In the genomic region with DNA sequence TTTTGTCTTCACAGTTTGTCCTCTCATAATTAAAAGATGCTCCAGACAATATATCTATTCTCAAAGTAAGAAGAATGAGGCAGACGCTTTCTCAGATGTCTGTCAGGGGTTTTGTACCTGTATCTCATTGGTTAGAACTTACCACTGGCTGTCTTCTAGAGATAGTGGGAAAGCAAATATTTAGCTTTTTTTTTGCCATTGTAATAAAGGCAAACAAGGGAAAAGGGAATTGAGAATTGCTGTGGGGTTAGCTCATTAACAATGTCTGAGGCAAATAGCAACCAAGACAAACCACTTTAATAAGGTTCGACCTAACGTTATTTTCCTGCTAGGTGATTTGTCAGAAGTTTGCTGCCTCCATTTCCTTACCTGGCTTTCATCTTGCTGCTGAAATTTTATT, we compare ENCODE assay signal across 1 cellular context.
TF ChIP-seq lines count a peak whose summit lies in the region.

No MANE protein-coding gene starts in this region.

TF ChIP-seq in GM12878, 131 proteins besides CTCF, POLR2A, EP300 and RAD21 (continued from another document):
- TF ChIP-seq, protein P1, sequence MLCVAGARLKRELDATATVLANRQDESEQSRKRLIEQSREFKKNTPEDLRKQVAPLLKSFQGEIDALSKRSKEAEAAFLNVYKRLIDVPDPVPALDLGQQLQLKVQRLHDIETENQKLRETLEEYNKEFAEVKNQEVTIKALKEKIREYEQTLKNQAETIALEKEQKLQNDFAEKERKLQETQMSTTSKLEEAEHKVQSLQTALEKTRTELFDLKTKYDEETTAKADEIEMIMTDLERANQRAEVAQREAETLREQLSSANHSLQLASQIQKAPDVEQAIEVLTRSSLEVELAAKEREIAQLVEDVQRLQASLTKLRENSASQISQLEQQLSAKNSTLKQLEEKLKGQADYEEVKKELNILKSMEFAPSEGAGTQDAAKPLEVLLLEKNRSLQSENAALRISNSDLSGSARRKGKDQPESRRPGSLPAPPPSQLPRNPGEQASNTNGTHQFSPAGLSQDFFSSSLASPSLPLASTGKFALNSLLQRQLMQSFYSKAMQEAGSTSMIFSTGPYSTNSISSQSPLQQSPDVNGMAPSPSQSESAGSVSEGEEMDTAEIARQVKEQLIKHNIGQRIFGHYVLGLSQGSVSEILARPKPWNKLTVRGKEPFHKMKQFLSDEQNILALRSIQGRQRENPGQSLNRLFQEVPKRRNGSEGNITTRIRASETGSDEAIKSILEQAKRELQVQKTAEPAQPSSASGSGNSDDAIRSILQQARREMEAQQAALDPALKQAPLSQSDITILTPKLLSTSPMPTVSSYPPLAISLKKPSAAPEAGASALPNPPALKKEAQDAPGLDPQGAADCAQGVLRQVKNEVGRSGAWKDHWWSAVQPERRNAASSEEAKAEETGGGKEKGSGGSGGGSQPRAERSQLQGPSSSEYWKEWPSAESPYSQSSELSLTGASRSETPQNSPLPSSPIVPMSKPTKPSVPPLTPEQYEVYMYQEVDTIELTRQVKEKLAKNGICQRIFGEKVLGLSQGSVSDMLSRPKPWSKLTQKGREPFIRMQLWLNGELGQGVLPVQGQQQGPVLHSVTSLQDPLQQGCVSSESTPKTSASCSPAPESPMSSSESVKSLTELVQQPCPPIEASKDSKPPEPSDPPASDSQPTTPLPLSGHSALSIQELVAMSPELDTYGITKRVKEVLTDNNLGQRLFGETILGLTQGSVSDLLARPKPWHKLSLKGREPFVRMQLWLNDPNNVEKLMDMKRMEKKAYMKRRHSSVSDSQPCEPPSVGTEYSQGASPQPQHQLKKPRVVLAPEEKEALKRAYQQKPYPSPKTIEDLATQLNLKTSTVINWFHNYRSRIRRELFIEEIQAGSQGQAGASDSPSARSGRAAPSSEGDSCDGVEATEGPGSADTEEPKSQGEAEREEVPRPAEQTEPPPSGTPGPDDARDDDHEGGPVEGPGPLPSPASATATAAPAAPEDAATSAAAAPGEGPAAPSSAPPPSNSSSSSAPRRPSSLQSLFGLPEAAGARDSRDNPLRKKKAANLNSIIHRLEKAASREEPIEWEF (IDR thresholded peaks at IDR 0.05; ENCODE audit: insufficient replicate concordance, low read depth, low read length) = peak; percentile 50
- TF ChIP-seq JUND (IDR thresholded peaks at IDR 0.05; ENCODE audit: low read depth, low read length) (peak; percentile 26; the same call in 1 of the 2 replicates), YY1 (IDR thresholded peaks at IDR 0.05; ENCODE audit: low read depth, low read length) (no peak), EED (IDR thresholded peaks at IDR 0.05; ENCODE audit: low read depth) (no peak), DPF2 (IDR thresholded peaks at IDR 0.05) (peak; percentile 91), NR2C1 (IDR thresholded peaks at IDR 0.05) (no peak; the same call in 1 of the 2 replicates), IKZF2 (IDR thresholded peaks at IDR 0.05) (peak; percentile 84 to 89), SMARCA5 (IDR thresholded peaks at IDR 0.05) (no peak), SPI1 (IDR thresholded peaks at IDR 0.05; ENCODE audit: borderline replicate concordance, insufficient read depth, low read depth, low read length) (peak; percentile 89), STAT1 (conservative IDR thresholded peaks at IDR 0.05) (no peak), RAD51 (IDR thresholded peaks at IDR 0.05) (0 out of 2 replicates have a peak, but pooled peaks have one; percentile 7)
- TF ChIP-seq, protein P2, sequence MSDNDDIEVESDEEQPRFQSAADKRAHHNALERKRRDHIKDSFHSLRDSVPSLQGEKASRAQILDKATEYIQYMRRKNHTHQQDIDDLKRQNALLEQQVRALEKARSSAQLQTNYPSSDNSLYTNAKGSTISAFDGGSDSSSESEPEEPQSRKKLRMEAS (IDR thresholded peaks at IDR 0.05; ENCODE audit: low read depth, low read length) = no peak
- TF ChIP-seq, protein P3, sequence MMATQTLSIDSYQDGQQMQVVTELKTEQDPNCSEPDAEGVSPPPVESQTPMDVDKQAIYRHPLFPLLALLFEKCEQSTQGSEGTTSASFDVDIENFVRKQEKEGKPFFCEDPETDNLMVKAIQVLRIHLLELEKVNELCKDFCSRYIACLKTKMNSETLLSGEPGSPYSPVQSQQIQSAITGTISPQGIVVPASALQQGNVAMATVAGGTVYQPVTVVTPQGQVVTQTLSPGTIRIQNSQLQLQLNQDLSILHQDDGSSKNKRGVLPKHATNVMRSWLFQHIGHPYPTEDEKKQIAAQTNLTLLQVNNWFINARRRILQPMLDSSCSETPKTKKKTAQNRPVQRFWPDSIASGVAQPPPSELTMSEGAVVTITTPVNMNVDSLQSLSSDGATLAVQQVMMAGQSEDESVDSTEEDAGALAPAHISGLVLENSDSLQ (IDR thresholded peaks at IDR 0.05) = peak; percentile 72
TF ChIP-seq in GM12878: peak in this region for 28.
